ENCODE assay signal across 23 cellular contexts in the genomic region with DNA sequence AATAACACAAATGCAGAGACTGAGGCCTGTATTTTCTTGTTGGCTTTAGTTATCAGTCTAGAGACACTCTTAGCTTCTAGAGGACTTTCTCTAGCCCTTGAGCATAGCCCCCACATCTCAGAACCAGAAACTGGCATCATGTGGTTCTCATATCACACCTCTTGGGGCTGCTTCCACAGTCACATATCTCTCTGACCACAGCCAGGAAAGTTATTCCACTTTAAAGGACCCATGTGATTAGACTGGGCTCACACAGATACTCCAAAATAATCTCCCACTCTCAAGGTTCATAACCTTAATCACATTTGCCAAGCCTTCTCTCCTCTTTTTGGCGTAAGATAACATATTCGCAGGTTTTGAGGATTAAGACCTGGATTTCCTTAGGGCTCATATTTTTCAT.
"Had no signal": no experiment of that assay in that cellular context is flagged by ENCODE, and none has a peak within 500 bp of the region (broad histone marks: within the 10 kb centered on the region; RNA-seq: fewer than 3 reads in every experiment).

No MANE protein-coding gene starts in this region.

- H3K27ac ChIP-seq: coronary artery, foreskin keratinocyte, lower lobe of right lung, right lobe of liver, spleen, tibial artery, upper lobe of right lung, vagina had no signal

- H3K4me3 ChIP-seq: coronary artery, lower lobe of right lung, right lobe of liver, spleen, tibial artery, upper lobe of right lung, vagina had no signal

- H3K4me1 ChIP-seq: foreskin keratinocyte, lower lobe of right lung, right lobe of liver, spleen, tibial artery, upper lobe of right lung, vagina had no signal

- ATAC-seq: foreskin keratinocyte; left lobe of liver; lower lobe of right lung; naive thymus-derived CD4-positive, alpha-beta T cell; right lobe of liver; stimulated activated memory B cell treated with anti-CD40 and anti-IgM and Interleukin-4, amounts not matched to agents 10 μg/mL and 1 μg/mL and 100 μg/mL, for 72 hours; upper lobe of right lung had no signal

- H3K9me3 ChIP-seq: lower lobe of right lung, right lobe of liver, tibial artery, upper lobe of right lung, vagina had no signal

- DNase-seq: effector CD4-positive, alpha-beta T cell; endodermal cell; foreskin keratinocyte; head of caudate nucleus; hypothalamus; kidney glomerular epithelial cell; lower lobe of right lung; midbrain; naive thymus-derived CD4-positive, alpha-beta T cell; nephron progenitor cell; right lobe of liver; spleen; stimulated activated CD4-positive, alpha-beta T cell treated with anti-CD3 and anti-CD28 coated beads, Interleukin-15, amount 100 ng/mL, for 24 hours; stimulated activated CD4-positive, alpha-beta T cell treated with anti-CD3 and anti-CD28 coated beads, Interleukin-1b, Interleukin-23, amount 100 ng/mL, for 48 hours; stimulated activated CD4-positive, alpha-beta T cell treated with anti-CD3 and anti-CD28 coated beads, Interleukin-4, amount 100 ng/mL, for 24 hours; tibial artery; upper lobe of right lung had no signal

- H3K36me3 ChIP-seq: lower lobe of right lung, right lobe of liver, spleen, tibial artery, upper lobe of right lung, vagina had no signal

- FAIRE-seq: endothelial cell of umbilical vein, islet of Langerhans had no signal

- H3K27me3 ChIP-seq: foreskin keratinocyte, right lobe of liver, spleen, tibial artery, upper lobe of right lung, vagina had no signal
